Comparison of ENCODE assay signal across 16 cellular contexts in the genomic region with DNA sequence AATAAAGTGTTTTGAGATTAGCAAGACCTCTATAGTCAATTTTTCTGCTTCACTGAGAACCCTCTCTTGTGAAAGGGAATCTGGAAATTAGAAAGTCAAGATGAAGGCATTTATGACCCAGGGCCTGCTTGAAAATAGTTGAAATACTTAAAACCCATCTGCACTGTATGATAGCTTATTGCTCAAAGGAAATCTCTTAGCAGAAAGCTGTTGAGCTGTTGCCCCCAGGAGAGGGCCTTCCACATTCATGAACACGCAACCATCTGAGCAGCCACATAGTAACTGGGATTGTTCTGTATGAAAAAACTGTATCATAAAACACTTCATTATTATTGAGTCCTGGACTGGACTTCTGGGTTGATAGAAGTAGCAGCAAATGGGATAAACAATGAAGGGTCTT.
"Had no signal": no experiment of that assay in that cellular context is flagged by ENCODE, and none has a peak within 500 bp of the region (broad histone marks: within the 10 kb centered on the region; RNA-seq: fewer than 3 reads in every experiment).

No MANE protein-coding gene starts in this region.

- H3K9me3 ChIP-seq: right atrium auricular region, testis, upper lobe of right lung had no signal

- H3K36me3 ChIP-seq: brain microvascular endothelial cell, right atrium auricular region, upper lobe of right lung had no signal

- ATAC-seq: activated CD8-positive, alpha-beta T cell treated with anti-CD3 and anti-CD28 coated beads, Interleukin-2, amount 10 ng/mL, durations not matched to agents 7 days and 5 days; activated T-cell treated with anti-CD3 and anti-CD28 coated beads, Interleukin-2, amount 50 U/mL, for 72 hours; left ventricle myocardium superior; naive thymus-derived CD8-positive, alpha-beta T cell; upper lobe of right lung had no signal

- H3K4me1 ChIP-seq: right atrium auricular region, testis had no signal

- H3K4me3 ChIP-seq: right atrium auricular region, testis, upper lobe of right lung had no signal

- H3K27me3 ChIP-seq: brain microvascular endothelial cell, right atrium auricular region, testis, upper lobe of right lung had no signal

- DNase-seq: activated B cell treated with CpG ODN at 0.5 μM for 24 hours; activated CD4-positive, alpha-beta T cell treated with anti-CD3 and anti-CD28 coated beads, Interleukin-2, amount 10 ng/mL, durations not matched to agents 24 days and 14 days; activated CD8-positive, alpha-beta memory T cell treated with anti-CD3 and anti-CD28 coated beads, Interleukin-2, amount 50 U/mL, for 48 hours; activated CD8-positive, alpha-beta T cell treated with anti-CD3 and anti-CD28 coated beads, Interleukin-2, amount 10 ng/mL, durations not matched to agents 7 days and 5 days; activated gamma-delta T cell treated with Interleukin-2 at 50 U/mL for 16 hours; activated T-cell treated with anti-CD3 and anti-CD28 coated beads, Interleukin-2, amount 50 U/mL, for 72 hours; amygdala; brain microvascular endothelial cell; effector memory CD4-positive, alpha-beta T cell; hypothalamus; kidney glomerular epithelial cell; left ventricle myocardium superior; naive thymus-derived CD8-positive, alpha-beta T cell; testis; upper lobe of right lung had no signal
